ENCODE assay signal across 16 cellular contexts in the genomic region with DNA sequence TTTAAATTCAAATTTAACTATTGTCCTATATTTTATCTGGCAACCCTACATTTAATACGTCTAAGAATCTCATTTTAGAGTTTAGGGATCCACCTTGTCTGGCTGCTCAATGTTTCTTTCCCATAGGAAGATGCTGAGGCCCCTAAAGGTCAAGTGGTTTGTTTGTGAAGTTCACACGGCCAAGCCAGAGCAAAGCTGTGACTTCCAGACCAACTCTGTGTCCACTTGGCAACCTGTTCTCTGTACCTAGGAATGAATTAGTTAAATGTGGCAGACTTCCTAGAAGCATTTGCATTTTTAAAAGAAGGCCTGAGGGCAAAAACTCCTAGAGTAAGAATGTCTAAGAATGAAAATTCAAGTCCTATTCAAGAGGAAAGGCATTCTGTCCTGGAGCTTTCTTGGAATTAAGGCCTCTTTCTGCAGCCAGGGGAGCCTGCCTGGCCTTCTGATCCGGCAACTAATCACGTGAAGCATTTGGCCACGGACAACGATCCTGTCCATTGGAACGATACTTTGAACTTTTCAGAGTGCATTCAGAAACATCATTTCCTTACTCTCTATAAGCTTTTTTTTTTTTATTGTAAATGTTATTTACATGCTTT.
A peak's percentile ranks its signal among the peaks of the same experiment; 100 is the strongest.
DNase-seq lines count a peak whose midpoint lies in the region; ATAC-seq and TF ChIP-seq lines count a peak whose summit lies in the region.
"Had no signal": no experiment of that assay in that cellular context is flagged by ENCODE, and none has a peak within 500 bp of the region (broad histone marks: within the 10 kb centered on the region; RNA-seq: fewer than 3 reads in every experiment).

No MANE protein-coding gene starts in this region.

- H3K36me3 Mint-ChIP-seq in central memory CD8-positive, alpha-beta T cell (ENCODE audit: insufficient read depth) = no peaks in the 10 kb centered on the region
- H3K36me3 Mint-ChIP-seq in mesothelial cell of epicardium = no peaks in the 10 kb centered on the region

- ATAC-seq in central memory CD8-positive, alpha-beta T cell (replicated peaks; ENCODE audit: extremely low read depth, poor library complexity, severe bottlenecking) = no peak
- ATAC-seq: heart right ventricle had no signal

- no peaks in the 10 kb centered on the region for H3K27me3 Mint-ChIP-seq in central memory CD8-positive, alpha-beta T cell
- peaks cover 2% of the 10 kb centered on the region for H3K27me3 Mint-ChIP-seq in mesothelial cell of epicardium (ENCODE audit: low read depth)

- peak overlapping the region; percentile 9 for H3K27ac Mint-ChIP-seq in central memory CD8-positive, alpha-beta T cell (ENCODE audit: low read depth)
- peak overlapping the region; percentile 62 for H3K27ac Mint-ChIP-seq in mesothelial cell of epicardium
- H3K27ac Mint-ChIP-seq: activated T-helper 1 cell treated with anti-CD3 and anti-CD28 coated beads, Interleukin-12 subunit alpha, Interleukin-12 subunit beta, Interleukin-2, Interleukin-4 antibody, amounts not matched to agents 30 ng/mL and 10 ng/mL and 1 ng/mL, durations not matched to agents 14 hours and 24 hours and 36 hours had no signal

- DNase-seq in DMS 273 (lab: John Stamatoyannopoulos, UW; ENCODE audit: unreplicated experiment) (peak; percentile 6), DMS 273 treated with DMSO at 0.1 percent for 48 hours (lab: John Stamatoyannopoulos, UW) (no peak), mesothelial cell of epicardium (ENCODE audit: low spot score in 2 of 2, unreplicated experiment in 2 of 2) (no peak), superior temporal gyrus (ENCODE audit: extremely low spot score) (peak; percentile 46), AML-193 (lab: John Stamatoyannopoulos, UW) (no peak), NK-92 (lab: John Stamatoyannopoulos, UW; ENCODE audit: unreplicated experiment) (no peak)
- no peak for DNase-seq in central memory CD8-positive, alpha-beta T cell (ENCODE audit: low spot score in 2 of 2)
- no peak for DNase-seq in activated CD4-positive, alpha-beta T cell treated with anti-CD3 and anti-CD28 coated beads for 1 hour
- DNase-seq: activated CD4-positive, alpha-beta T cell treated with anti-CD3 and anti-CD28 coated beads, Interleukin-2, amount 50 U/mL, for 48 hours; DND-41; GM23248; heart right ventricle; NCI-H1436 treated with DMSO at 0.1 percent for 48 hours; NCI-H510A; PC-9 had no signal

- no peak overlapping the region for H3K4me3 Mint-ChIP-seq in central memory CD8-positive, alpha-beta T cell
- H3K4me3 Mint-ChIP-seq in mesothelial cell of epicardium = no peak overlapping the region
- H3K4me3 Mint-ChIP-seq: activated T-helper 1 cell treated with anti-CD3 and anti-CD28 coated beads, Interleukin-12 subunit alpha, Interleukin-12 subunit beta, Interleukin-2, Interleukin-4 antibody, amounts not matched to agents 30 ng/mL and 10 ng/mL and 1 ng/mL, durations not matched to agents 14 hours and 24 hours and 36 hours had no signal

- H3K4me1 Mint-ChIP-seq in central memory CD8-positive, alpha-beta T cell = peaks cover 27% of the 10 kb centered on the region
- peaks cover 54% of the 10 kb centered on the region for H3K4me1 Mint-ChIP-seq in mesothelial cell of epicardium

- TF ChIP-seq CTCF in mesothelial cell of epicardium (IDR thresholded peaks at IDR 0.05; ENCODE audit: unreplicated experiment) = no peak

- H3K9me3 Mint-ChIP-seq in central memory CD8-positive, alpha-beta T cell = no peaks in the 10 kb centered on the region
- H3K9me3 Mint-ChIP-seq in mesothelial cell of epicardium = no peaks in the 10 kb centered on the region
- H3K9me3 Mint-ChIP-seq: activated T-helper 1 cell treated with anti-CD3 and anti-CD28 coated beads, Interleukin-12 subunit alpha, Interleukin-12 subunit beta, Interleukin-2, Interleukin-4 antibody, amounts not matched to agents 30 ng/mL and 10 ng/mL and 1 ng/mL, durations not matched to agents 14 hours and 24 hours and 36 hours had no signal

Comparison
In these comparisons a context has a peak if more than half of its experiments do, and no peak if none do; other contexts are left out.
1. DNase-seq: peak in DMS 273 (single experiment) and superior temporal gyrus (single experiment); none in DMS 273 treated with DMSO at 0.1 percent for 48 hours (single experiment), central memory CD8-positive, alpha-beta T cell (0 of 2), mesothelial cell of epicardium (0 of 2), AML-193 (0 of 2), activated CD4-positive, alpha-beta T cell treated with anti-CD3 and anti-CD28 coated beads for 1 hour (single experiment) and NK-92 (single experiment).